In the genomic region with DNA sequence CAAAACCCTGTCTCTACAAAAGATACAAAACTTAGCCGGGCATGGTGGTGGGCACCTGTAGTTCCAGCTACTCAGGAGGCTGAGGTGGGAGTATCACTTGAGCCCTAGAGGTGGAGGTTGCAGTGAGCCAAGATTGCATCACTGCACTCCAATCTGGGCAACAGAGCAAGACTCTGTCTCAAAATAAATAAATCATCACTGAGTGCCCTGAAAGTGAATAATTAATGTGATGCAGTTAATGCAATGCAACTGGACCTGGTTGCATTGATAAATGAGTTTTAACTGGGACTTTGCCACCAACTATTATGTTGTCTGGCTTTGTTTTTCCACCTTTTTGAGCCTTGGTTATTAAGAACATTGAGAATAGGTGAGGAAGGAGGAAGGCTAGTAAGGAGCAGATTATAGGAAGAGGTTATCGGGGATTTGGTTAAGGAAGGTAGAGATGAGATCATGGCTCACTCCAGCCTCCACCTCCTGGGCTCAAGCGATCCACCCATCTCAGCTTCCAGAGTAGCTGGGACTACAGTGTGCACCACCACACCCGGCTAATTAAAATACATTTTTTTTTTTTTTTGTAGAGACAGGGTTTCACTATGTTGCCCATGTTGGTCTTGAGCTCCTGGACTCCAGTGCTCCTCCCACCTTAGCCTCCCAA, we compare ENCODE assay signal across 12 cellular contexts. TPM values are rescaled to one million over a fixed set of nuclear protein-coding genes. Genes with fewer than 3 reads are reported as not detected.
"Had no signal": no experiment of that assay in that cellular context is flagged by ENCODE, and none has a peak within 500 bp of the region (broad histone marks: within the 10 kb centered on the region; RNA-seq: fewer than 3 reads in every experiment).

No MANE protein-coding gene starts in this region.

- H3K4me3 Mint-ChIP-seq: activated CD4-positive, alpha-beta T cell treated with anti-CD3 and anti-CD28 coated beads, Interleukin-2, amount 10 ng/mL, durations not matched to agents 24 days and 14 days; activated naive CD8-positive, alpha-beta T cell; neural progenitor cell had no signal

- H3K27ac ChIP-seq: brain microvascular endothelial cell, hepatocyte, neural progenitor cell, parathyroid adenoma, SJCRH30 had no signal

- H3K9me3 ChIP-seq: SJCRH30, stomach had no signal

- DNase-seq: activated CD4-positive, alpha-beta T cell treated with anti-CD3 and anti-CD28 coated beads, Interleukin-2, amount 10 ng/mL, durations not matched to agents 24 days and 14 days; activated CD4-positive, CD25-positive, alpha-beta regulatory T cell; activated effector memory CD4-positive, alpha-beta T cell treated with anti-CD3 and anti-CD28 coated beads, Interleukin-2, amount 50 U/mL, for 16 hours; activated T-cell treated with anti-CD3 and anti-CD28 coated beads for 4 hours; brain microvascular endothelial cell; SJCRH30; stimulated activated CD4-positive, alpha-beta T cell treated with anti-CD3 and anti-CD28 coated beads, Interleukin-1b, Interleukin-23, amount 100 ng/mL, for 48 hours; stomach had no signal

- H3K36me3 ChIP-seq: brain microvascular endothelial cell, neural progenitor cell, SJCRH30 had no signal

- H3K4me3 ChIP-seq: hepatocyte, neural progenitor cell, SJCRH30, stomach had no signal

- H3K4me1 ChIP-seq: SJCRH30 had no signal

- H3K27me3 ChIP-seq: brain microvascular endothelial cell, hepatocyte, neural progenitor cell, SJCRH30, stomach had no signal

- H3K9me3 Mint-ChIP-seq: neural progenitor cell had no signal

- H3K27ac Mint-ChIP-seq: neural progenitor cell had no signal

- H3K27me3 Mint-ChIP-seq: activated CD4-positive, alpha-beta T cell treated with anti-CD3 and anti-CD28 coated beads, Interleukin-2, amount 10 ng/mL, durations not matched to agents 24 days and 14 days; activated naive CD8-positive, alpha-beta T cell had no signal

RNA-seq across cellular contexts. Expression of gene MANSC1, which starts 14.9 kb away (rescaled TPM):
- total RNA-seq: SJCRH30 had no signal
